In the genomic region with DNA sequence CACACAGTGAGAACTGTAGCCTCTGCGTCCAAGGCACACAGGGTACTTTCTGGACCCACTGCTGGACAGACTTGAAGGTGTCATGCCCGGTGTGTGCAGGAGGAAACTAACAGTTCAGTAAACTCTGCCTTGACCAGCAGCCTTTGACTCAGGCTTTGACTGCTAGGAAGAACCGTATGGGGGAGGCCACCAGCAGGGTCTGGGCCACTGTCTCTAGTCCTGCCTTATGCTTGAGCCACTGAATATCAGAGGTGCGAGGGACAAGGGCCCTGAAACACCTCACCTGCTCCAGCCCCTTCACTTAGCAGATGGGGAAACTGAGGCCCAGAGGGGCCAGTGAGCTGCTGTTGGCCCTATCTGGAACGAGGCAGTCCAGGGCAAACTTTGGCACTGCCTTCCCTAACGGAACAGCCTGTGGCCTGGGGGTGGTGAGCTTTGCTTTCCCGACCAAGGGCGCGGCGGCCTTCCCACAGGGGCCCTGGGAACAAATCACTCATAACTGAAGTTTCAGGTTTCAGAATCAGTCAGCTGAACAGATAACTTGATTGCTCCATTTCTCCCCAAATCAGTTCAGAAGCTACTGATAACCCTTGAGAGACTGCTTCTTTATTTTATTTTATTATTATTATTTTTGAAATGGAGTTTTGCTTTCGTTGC, we compare ENCODE assay signal across 9 cellular contexts.
A peak's percentile ranks its signal among the peaks of the same experiment; 100 is the strongest.
DNase-seq lines count a peak whose midpoint lies in the region; ATAC-seq, FAIRE-seq and TF ChIP-seq lines count a peak whose summit lies in the region.
"Had no signal": no experiment of that assay in that cellular context is flagged by ENCODE, and none has a peak within 500 bp of the region (broad histone marks: within the 10 kb centered on the region; RNA-seq: fewer than 3 reads in every experiment).

No MANE protein-coding gene starts in this region.

- peaks cover 66% of the 10 kb centered on the region for H3K4me1 Mint-ChIP-seq in central memory CD8-positive, alpha-beta T cell
- peaks cover 6% of the 10 kb centered on the region for H3K4me1 Mint-ChIP-seq in chondrocyte (ENCODE audit: low read depth)

- H3K36me3 ChIP-seq in right atrium auricular region (peaks cover 12% of the 10 kb centered on the region), HepG2 (replicated peaks in 1 of 2; ENCODE audit: control insufficient read depth in 1 of 2, insufficient read depth in 2 of 2, low read length in 2 of 2) (peaks cover 3 to 6% of the 10 kb centered on the region in 2 experiments; a peak in 1 of 5 replicates)

- no peaks in the 10 kb centered on the region for H3K79me2 ChIP-seq in HepG2 (ENCODE audit: insufficient read depth, low read length)

- intact Hi-C loops in left ventricle myocardium superior (cut with micrococcal nuclease), result no loop called here
- intact Hi-C loops in HepG2 (cut with micrococcal nuclease; ENCODE audit: unreplicated experiment), result no loop called here

- no peak overlapping the region for H3K9ac ChIP-seq in HepG2 (ENCODE audit: insufficient read depth, low read depth, low read length)

- FAIRE-seq in HepG2 (lab: Jason Lieb, UNC), result no peak

- peak overlapping the region; percentile 95 for H3K27ac Mint-ChIP-seq in central memory CD8-positive, alpha-beta T cell (ENCODE audit: low read depth)
- H3K27ac Mint-ChIP-seq in chondrocyte (ENCODE audit: unreplicated experiment), result no peak overlapping the region

- POLR2A ChIA-PET in HepG2 (lab: Yijun Ruan, JAX), result no interaction called here

- TF ChIP-seq EP300 in HepG2 (IDR thresholded peaks at IDR 0.05; ENCODE audit: low read depth in 2 of 2, low read length in 2 of 2) (no peak), HepG2 (CRISPR knock-in tag; IDR thresholded peaks at IDR 0.05; ENCODE audit: borderline replicate concordance) (no peak)

- no peaks in the 10 kb centered on the region for H4K20me1 ChIP-seq in HepG2 (ENCODE audit: insufficient read depth, low read length)

- no peaks in the 10 kb centered on the region for H3K27me3 Mint-ChIP-seq in central memory CD8-positive, alpha-beta T cell
- no peaks in the 10 kb centered on the region for H3K27me3 Mint-ChIP-seq in chondrocyte (ENCODE audit: low read depth)

- no peaks in the 10 kb centered on the region for H3K27me3 ChIP-seq in right atrium auricular region
- H3K27me3 ChIP-seq in HepG2 (ENCODE audit: control insufficient read depth in 1 of 2, insufficient read depth in 2 of 2, low read length in 2 of 2), result no peaks in the 10 kb centered on the region
- H3K27me3 ChIP-seq: BE2C had no signal

- BruUV-seq in HepG2 (replicated peaks; lab: Mats Ljungman, UMichigan), result no TSS peak

- ATAC-seq in left ventricle myocardium superior (peak; percentile 3), HG03342 (IDR thresholded peaks at IDR 0.05; ENCODE audit: unreplicated experiment) (peak; percentile 66), HepG2 (no peak)
- no peak for ATAC-seq in central memory CD8-positive, alpha-beta T cell (replicated peaks; ENCODE audit: extremely low read depth, poor library complexity, severe bottlenecking)

- peaks cover 0 to 24% of the 10 kb centered on the region in 2 donors for H3K4me1 ChIP-seq in right atrium auricular region
- H3K4me1 ChIP-seq in HepG2 (ENCODE audit: insufficient read depth, low read length), result peaks cover 9% of the 10 kb centered on the region; the same call in 1 of the 2 replicates

- no peak overlapping the region for H3K4me3 ChIP-seq in right atrium auricular region
- no peak overlapping the region for H3K4me3 ChIP-seq in HepG2 (replicated peaks in 1 of 3; ENCODE audit: insufficient read depth in 1 of 3, low read depth in 2 of 3, low read length in 3 of 3)

- peaks cover 35% of the 10 kb centered on the region for H3K36me3 Mint-ChIP-seq in central memory CD8-positive, alpha-beta T cell (ENCODE audit: insufficient read depth)
- no peaks in the 10 kb centered on the region for H3K36me3 Mint-ChIP-seq in chondrocyte (ENCODE audit: low read depth)

- TF ChIP-seq RAD21 in HepG2 (CRISPR knock-in tag; IDR thresholded peaks at IDR 0.05), result no peak

- in situ Hi-C loops in HepG2 (cut with HindIII; ENCODE audit: extremely low pct_ligation_motif_present, low pct_unique_long_range_greater_than_20kb), result no loop called here

- peak overlapping the region; percentile 58 for H3K4me3 Mint-ChIP-seq in central memory CD8-positive, alpha-beta T cell
- H3K4me3 Mint-ChIP-seq in chondrocyte (ENCODE audit: unreplicated experiment), result no peak overlapping the region

- H2AFZ ChIP-seq in HepG2 (ENCODE audit: low read length), result no peak overlapping the region

- TF ChIP-seq CTCF in right atrium auricular region (IDR thresholded peaks at IDR 0.05), result no peak
- TF ChIP-seq CTCF in HepG2 (CRISPR knock-in tag; IDR thresholded peaks at IDR 0.05), result no peak
- TF ChIP-seq CTCF in chondrocyte (IDR thresholded peaks at IDR 0.05), result no peak

- H3K9me3 ChIP-seq in right atrium auricular region (no peaks in the 10 kb centered on the region), HepG2 (ENCODE audit: low read length) (no peaks in the 10 kb centered on the region)
- H3K9me3 ChIP-seq: BE2C had no signal

- H3K9me3 Mint-ChIP-seq in central memory CD8-positive, alpha-beta T cell, result no peaks in the 10 kb centered on the region
- no peaks in the 10 kb centered on the region for H3K9me3 Mint-ChIP-seq in chondrocyte (ENCODE audit: low read depth)

- no peak overlapping the region for H3K27ac ChIP-seq in right atrium auricular region
- H3K27ac ChIP-seq in HepG2 (ENCODE audit: extremely low read length, insufficient read depth, low read length), result no peak overlapping the region

- no peak for TF ChIP-seq POLR2A in HepG2 (IDR thresholded peaks at IDR 0.05; ENCODE audit: insufficient read depth in 1 of 2, low read depth in 2 of 2, low read length in 2 of 2)

- H3K4me2 ChIP-seq in HepG2 (ENCODE audit: low read depth, low read length), result no peak overlapping the region

- CTCF ChIA-PET in HepG2 (lab: Yijun Ruan, JAX; ENCODE audit: low intra/inter-chr PET ratio, low total read pairs), result no interaction called here

- 100% methylated on average over 1 of the region's 11 CpGs for WGBS in HepG2 (ENCODE audit: low lambda C conversion rate)

- no peak for DNase-seq in left ventricle myocardium superior
- DNase-seq in right atrium auricular region (ENCODE audit: low spot score), result no peak
- no peak for DNase-seq in central memory CD8-positive, alpha-beta T cell (ENCODE audit: low spot score in 2 of 2)
- no peak for DNase-seq in HPDE6-E6E7 (ENCODE audit: extremely low spot score)
- no peak for DNase-seq in HCEC 1CT
- DNase-seq in HepG2 (ENCODE audit: low spot score), result no peak
- no peak for DNase-seq in chondrocyte (ENCODE audit: low spot score)
- DNase-seq: BE2C had no signal

TF ChIP-seq in HepG2, 621 proteins besides CTCF, POLR2A, EP300 and RAD21:
- TF ChIP-seq ZFX (CRISPR knock-in tag; IDR thresholded peaks at IDR 0.05; ENCODE audit: low read depth), result no peak

Comparison
In these comparisons a context has a peak if more than half of its experiments do, and no peak if none do; other contexts are left out.
1. ATAC-seq: peak in left ventricle myocardium superior (single experiment) and HG03342 (single experiment); none in central memory CD8-positive, alpha-beta T cell (single experiment) and HepG2 (single experiment).